In the genomic region with DNA sequence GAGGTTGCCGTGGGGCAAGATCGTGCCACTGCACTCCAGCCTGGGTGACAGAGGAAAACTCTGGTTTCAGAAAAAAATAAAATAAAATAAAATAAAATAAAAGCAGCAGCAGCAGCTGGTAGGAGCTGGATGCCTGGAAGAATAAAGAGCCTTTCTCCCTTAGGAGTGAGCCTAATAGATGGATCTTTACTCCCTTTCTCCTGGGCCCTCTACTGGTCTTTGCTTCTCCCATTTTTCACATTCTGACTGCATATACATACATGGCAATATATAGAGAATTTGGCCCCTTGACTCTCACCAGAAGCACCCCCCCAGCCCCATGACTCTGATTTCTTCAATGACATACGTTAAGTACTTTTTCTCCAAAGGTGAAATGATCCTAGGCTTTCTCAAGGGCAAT, we compare ENCODE assay signal across 10 cellular contexts. TPM values are rescaled to one million over a fixed set of nuclear protein-coding genes. Genes with fewer than 3 reads are reported as not detected.
DNase-seq lines count a peak whose midpoint lies in the region; ATAC-seq and TF ChIP-seq lines count a peak whose summit lies in the region.
"Had no signal": no experiment of that assay in that cellular context is flagged by ENCODE, and none has a peak within 500 bp of the region (broad histone marks: within the 10 kb centered on the region; RNA-seq: fewer than 3 reads in every experiment).

No MANE protein-coding gene starts in this region.

- no peaks in the 10 kb centered on the region for H3K27me3 ChIP-seq in cardiac muscle cell
- no peaks in the 10 kb centered on the region for H3K27me3 ChIP-seq in right cardiac atrium (ENCODE audit: control insufficient read depth, insufficient read depth)
- no peaks in the 10 kb centered on the region for H3K27me3 ChIP-seq in ovary

- no peak overlapping the region for H3K4me3 Mint-ChIP-seq in type B pancreatic cell
- H3K4me3 Mint-ChIP-seq: CD8-positive, alpha-beta T cell had no signal

- TF ChIP-seq POLR2A in ovary (IDR thresholded peaks at IDR 0.05) = no peak

- ATAC-seq in right cardiac atrium = no peak
- ATAC-seq in activated naive CD4-positive, alpha-beta T cell treated with anti-CD3 and anti-CD28 coated beads, Interleukin-2, amount 50 U/mL, for 72 hours = no peak
- ATAC-seq: CD8-positive, alpha-beta T cell had no signal

- peaks cover 6% of the 10 kb centered on the region for H3K27me3 Mint-ChIP-seq in type B pancreatic cell

- TF ChIP-seq CTCF in cardiac muscle cell (IDR thresholded peaks at IDR 0.05; ENCODE audit: low read depth, low read length) = peak; percentile 39
- peak; percentile 33 for TF ChIP-seq CTCF in foreskin fibroblast (IDR thresholded peaks at IDR 0.05; ENCODE audit: low read depth, low read length)
- peak; percentile 30 for TF ChIP-seq CTCF in type B pancreatic cell (conservative IDR thresholded peaks at IDR 0.05)
- TF ChIP-seq CTCF in ovary (IDR thresholded peaks at IDR 0.05) = no peak

- H3K4me1 ChIP-seq in cardiac muscle cell (ENCODE audit: low read depth) = peaks cover 3% of the 10 kb centered on the region
- H3K4me1 ChIP-seq in right cardiac atrium (ENCODE audit: control insufficient read depth, insufficient read depth, low read length) = no peaks in the 10 kb centered on the region
- H3K4me1 ChIP-seq in ovary (ENCODE audit: insufficient read depth) = no peaks in the 10 kb centered on the region

- no peak for TF ChIP-seq EP300 in ovary (IDR thresholded peaks at IDR 0.05)

- H3K27ac Mint-ChIP-seq in type B pancreatic cell = no peak overlapping the region
- no peak overlapping the region for H3K27ac Mint-ChIP-seq in activated naive CD4-positive, alpha-beta T cell treated with anti-CD3 and anti-CD28 coated beads, Interleukin-2, amount 50 U/mL, for 72 hours
- H3K27ac Mint-ChIP-seq: CD8-positive, alpha-beta T cell had no signal

- WGBS in right cardiac atrium = 82% methylated on average over 3 of the region's 3 CpGs
- 58 to 75% (median 59%) methylated on average over 3 of the region's 3 CpGs for whole genome bisulfite sequencing in ovary, 3 donors

- H3K27ac ChIP-seq in cardiac muscle cell = no peak overlapping the region
- H3K27ac ChIP-seq in right cardiac atrium (ENCODE audit: low read length) = no peak overlapping the region
- no peak overlapping the region for H3K27ac ChIP-seq in ovary

- no peaks in the 10 kb centered on the region for H3K9me3 ChIP-seq in cardiac muscle cell (ENCODE audit: low read depth)
- H3K9me3 ChIP-seq in right cardiac atrium (ENCODE audit: control insufficient read depth, low read length) = no peaks in the 10 kb centered on the region
- H3K9me3 ChIP-seq in ovary = no peaks in the 10 kb centered on the region

- DNase-seq in cardiac muscle cell (ENCODE audit: low read depth in 1 of 2, low spot score in 1 of 2) (peak; percentile 20 to 38), right cardiac atrium (no peak), RPMI7951 (ENCODE audit: low read depth) (peak; percentile 36), foreskin fibroblast (peak; percentile 19 to 42), type B pancreatic cell (ENCODE audit: extremely low spot score, unreplicated experiment) (no peak), ovary (no peak), cerebellum (ENCODE audit: low spot score) (no peak)
- DNase-seq in activated naive CD4-positive, alpha-beta T cell treated with anti-CD3 and anti-CD28 coated beads, Interleukin-2, amount 50 U/mL, for 72 hours (ENCODE audit: low spot score in 2 of 2) = no peak
- DNase-seq: CD8-positive, alpha-beta T cell; NCI-H2081 had no signal

- H3K9me3 Mint-ChIP-seq in type B pancreatic cell = no peaks in the 10 kb centered on the region
- H3K9me3 Mint-ChIP-seq in activated naive CD4-positive, alpha-beta T cell treated with anti-CD3 and anti-CD28 coated beads, Interleukin-2, amount 50 U/mL, for 72 hours = no peaks in the 10 kb centered on the region

- H3K36me3 ChIP-seq in cardiac muscle cell (no peaks in the 10 kb centered on the region), ovary (no peaks in the 10 kb centered on the region)

- H3K36me3 Mint-ChIP-seq in type B pancreatic cell = no peaks in the 10 kb centered on the region
- H3K36me3 Mint-ChIP-seq in activated naive CD4-positive, alpha-beta T cell treated with anti-CD3 and anti-CD28 coated beads, Interleukin-2, amount 50 U/mL, for 72 hours = no peaks in the 10 kb centered on the region

- H3K4me3 ChIP-seq in cardiac muscle cell (no peak overlapping the region), right cardiac atrium (ENCODE audit: low read length) (no peak overlapping the region), foreskin fibroblast (ENCODE audit: low read depth in 1 of 2, low read length in 2 of 2) (no peak overlapping the region), ovary (no peak overlapping the region)

- H3K4me1 Mint-ChIP-seq in type B pancreatic cell (ENCODE audit: unreplicated experiment) = no peaks in the 10 kb centered on the region

- intact Hi-C loops in right cardiac atrium (cut with DNase I) (loop anchor here in 1 of 4 donors (10.0 kb wide), 1 partner anchor 137 kb away; no protein-coding TSS in a partner anchor), ovary (cut with DNase I) (no loop called here)

RNA-seq across cellular contexts. Expression of a gene that starts 9.8 kb away (rescaled TPM):
- total RNA-seq in cardiac muscle cell = 38.9 and 51.8 TPM in 2 replicates
- 33.6 and 36.6 TPM in 2 replicates for polyA plus RNA-seq in cardiac muscle cell
- total RNA-seq in right cardiac atrium = 10 to 100 TPM in 1 of 4 donors, 1 to 10 TPM in 3; 8.0 to 11.1 (median 9.7) TPM
- polyA plus RNA-seq in right cardiac atrium = 4.7 TPM
- 35.8 and 45.7 TPM in 2 replicates for total RNA-seq in RPMI7951 (2014; rRNA removed; shearing (Covaris generic))
- 17.9 and 29.7 TPM in 2 replicates for total RNA-seq in type B pancreatic cell (ENCODE audit: low replicate concordance)
- 10 to 100 TPM; 34.0 to 70.8 TPM for total RNA-seq in activated naive CD4-positive, alpha-beta T cell treated with anti-CD3 and anti-CD28 coated beads, Interleukin-2, amount 50 U/mL, for 72 hours
- total RNA-seq in ovary = 10 to 100 TPM; 14.5 to 24.7 (median 19.0) TPM
- polyA plus RNA-seq in ovary = 10 to 100 TPM in 1 of 2 donors, 1 to 10 TPM in 1; 9.0 to 14.3 TPM
- total RNA-seq in cerebellum = 31.1 TPM

RNA-seq across cellular contexts. Expression of a gene that starts 32.5 kb away (rescaled TPM):
- total RNA-seq in cardiac muscle cell (225 and 367 TPM in 2 replicates), right cardiac atrium (100 to 1,000 TPM; 145 to 271 (median 232) TPM), type B pancreatic cell (ENCODE audit: low replicate concordance) (0.24 and 1.5 TPM in 2 replicates), ovary (under 1 TPM in 5 of 7 donors, not detected in 2; 0.08 to 0.34 (median 0.25) TPM), cerebellum (0.45 TPM)
- polyA plus RNA-seq in cardiac muscle cell (110 and 152 TPM in 2 replicates), right cardiac atrium (48.0 TPM), ovary (under 1 TPM; 0.05 to 0.53 TPM)
- 13.6 and 16.6 TPM in 2 replicates for total RNA-seq in RPMI7951 (2014; rRNA removed; shearing (Covaris generic))
- total RNA-seq in activated naive CD4-positive, alpha-beta T cell treated with anti-CD3 and anti-CD28 coated beads, Interleukin-2, amount 50 U/mL, for 72 hours = 1 to 10 TPM in 1 of 2 donors, under 1 TPM in 1; 0.43 to 1.1 TPM

Comparison
In these comparisons a context has a peak if more than half of its experiments do, and no peak if none do; other contexts are left out.
1. DNase-seq: peak in cardiac muscle cell (2 of 2), RPMI7951 (single experiment) and foreskin fibroblast (2 of 2); none in right cardiac atrium (0 of 3), type B pancreatic cell (single experiment), activated naive CD4-positive, alpha-beta T cell treated with anti-CD3 and anti-CD28 coated beads, Interleukin-2, amount 50 U/mL, for 72 hours (0 of 2), ovary (0 of 5) and cerebellum (single experiment).
2. CTCF ChIP-seq: peak in cardiac muscle cell (single experiment), foreskin fibroblast (single experiment) and type B pancreatic cell (single experiment); none in ovary (0 of 3).